ENCODE assay signal across 8 cellular contexts in the genomic region with DNA sequence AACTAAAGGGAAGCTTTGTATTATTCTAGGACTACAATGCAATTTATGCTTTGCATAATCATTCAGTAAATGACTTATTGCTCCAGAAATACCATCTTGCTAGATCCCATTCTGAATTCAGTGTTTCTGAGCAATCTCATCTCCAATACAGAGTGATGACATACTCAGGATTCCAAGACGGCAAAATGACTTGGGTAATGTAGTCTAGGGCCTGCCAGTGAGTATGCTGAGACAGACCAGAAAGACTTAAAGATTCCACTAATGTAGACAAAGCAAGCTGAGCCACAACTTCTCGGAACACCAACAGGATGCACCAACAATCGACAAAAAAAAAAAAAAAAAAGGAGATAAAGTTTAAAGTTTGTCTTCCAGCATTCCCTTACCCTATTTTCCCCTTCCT. TPM values are rescaled to one million over a fixed set of nuclear protein-coding genes. Genes with fewer than 3 reads are reported as not detected.
DNase-seq lines count a peak whose midpoint lies in the region; ATAC-seq and TF ChIP-seq lines count a peak whose summit lies in the region.

No MANE protein-coding gene starts in this region.

- peak overlapping the region; percentile 82 for H3K4me2 ChIP-seq in hepatocyte

- H3K27ac Mint-ChIP-seq in activated T-cell treated with anti-CD3 and anti-CD28 coated beads, Interleukin-2, amount 50 U/mL, for 24 hours: peak overlapping the region; percentile 96
- peak overlapping the region; percentile 98 for H3K27ac Mint-ChIP-seq in activated T-cell treated with anti-CD3 and anti-CD28 coated beads, Interleukin-2, amount 50 U/mL, for 72 hours

- H3K9me3 Mint-ChIP-seq in activated T-cell treated with anti-CD3 and anti-CD28 coated beads, Interleukin-2, amount 50 U/mL, for 24 hours: no peaks in the 10 kb centered on the region
- no peaks in the 10 kb centered on the region for H3K9me3 Mint-ChIP-seq in activated T-cell treated with anti-CD3 and anti-CD28 coated beads, Interleukin-2, amount 50 U/mL, for 72 hours

- H3K36me3 Mint-ChIP-seq in activated T-cell treated with anti-CD3 and anti-CD28 coated beads, Interleukin-2, amount 50 U/mL, for 24 hours (ENCODE audit: low read depth): peaks cover 27% of the 10 kb centered on the region
- peaks cover 2 to 5% of the 10 kb centered on the region in 2 donors for H3K36me3 Mint-ChIP-seq in activated T-cell treated with anti-CD3 and anti-CD28 coated beads, Interleukin-2, amount 50 U/mL, for 72 hours (ENCODE audit: insufficient read depth in 2 of 2)

- H3K27me3 Mint-ChIP-seq in activated T-cell treated with anti-CD3 and anti-CD28 coated beads, Interleukin-2, amount 50 U/mL, for 24 hours: no peaks in the 10 kb centered on the region
- no peaks in the 10 kb centered on the region for H3K27me3 Mint-ChIP-seq in activated T-cell treated with anti-CD3 and anti-CD28 coated beads, Interleukin-2, amount 50 U/mL, for 72 hours (ENCODE audit: low read depth)

- peaks cover 25% of the 10 kb centered on the region for H3K4me1 ChIP-seq in hepatocyte (ENCODE audit: insufficient read depth)

- ATAC-seq in activated T-cell treated with anti-CD3 and anti-CD28 coated beads, Interleukin-2, amount 50 U/mL, for 72 hours (replicated peaks in 1 of 2): no peak
- ATAC-seq in HG02610 (IDR thresholded peaks at IDR 0.05; ENCODE audit: unreplicated experiment): no peak

- peak overlapping the region; percentile 82 for H3K4me3 Mint-ChIP-seq in activated T-cell treated with anti-CD3 and anti-CD28 coated beads, Interleukin-2, amount 50 U/mL, for 24 hours
- peak overlapping the region; percentile 83 to 94 for H3K4me3 Mint-ChIP-seq in activated T-cell treated with anti-CD3 and anti-CD28 coated beads, Interleukin-2, amount 50 U/mL, for 72 hours

- no peaks in the 10 kb centered on the region for H3K9me3 ChIP-seq in hepatocyte (ENCODE audit: low read depth)

- H4K20me1 ChIP-seq in hepatocyte (ENCODE audit: insufficient read depth, poor library complexity, severe bottlenecking): peaks cover 35% of the 10 kb centered on the region

- no peaks in the 10 kb centered on the region for H3K27me3 ChIP-seq in hepatocyte

- 20% methylated on average over 3 of the region's 3 CpGs for WGBS in hepatocyte (ENCODE audit: low lambda C conversion rate, missing lambda C conversion rate)

- H3K4me1 Mint-ChIP-seq in activated T-cell treated with anti-CD3 and anti-CD28 coated beads, Interleukin-2, amount 50 U/mL, for 24 hours (ENCODE audit: low read depth): peaks cover 69% of the 10 kb centered on the region
- H3K4me1 Mint-ChIP-seq in activated T-cell treated with anti-CD3 and anti-CD28 coated beads, Interleukin-2, amount 50 U/mL, for 72 hours (ENCODE audit: low read depth): peaks cover 59% of the 10 kb centered on the region

- DNase-seq in activated T-cell treated with anti-CD3 and anti-CD28 coated beads, Interleukin-2, amount 50 U/mL, for 24 hours: no peak
- DNase-seq in activated T-cell treated with anti-CD3 and anti-CD28 coated beads for 4 hours (no peak), hepatocyte (ENCODE audit: low spot score) (peak; percentile 57), DMS153 treated with DMSO at 0.1 percent for 48 hours (lab: John Stamatoyannopoulos, UW; ENCODE audit: unreplicated experiment) (no peak)
- no peak for DNase-seq in activated T-cell treated with anti-CD3 and anti-CD28 coated beads, Interleukin-2, amount 50 U/mL, for 72 hours
- DNase-seq in central memory CD4-positive, alpha-beta T cell: no peak

- peak overlapping the region; percentile 98 for H3K27ac ChIP-seq in hepatocyte
- H3K27ac ChIP-seq in skin epidermis: peak overlapping the region in 20 of 21 experiments; percentile 72 to 99 (median 95)

- H2AFZ ChIP-seq in hepatocyte: peak overlapping the region; percentile 84

- no peaks in the 10 kb centered on the region for H3K36me3 ChIP-seq in hepatocyte (replicated peaks; ENCODE audit: insufficient read depth, low read depth)

- H3K79me2 ChIP-seq in hepatocyte: peaks cover 59% of the 10 kb centered on the region

- TF ChIP-seq CTCF in hepatocyte (IDR thresholded peaks at IDR 0.05; ENCODE audit: poor library complexity): no peak

- H3K9me2 ChIP-seq in hepatocyte (replicated peaks; ENCODE audit: insufficient read depth): no peaks in the 10 kb centered on the region

- H3K4me3 ChIP-seq in hepatocyte (peak overlapping the region; percentile 46), skin epidermis (peak overlapping the region; percentile 75 to 93 (median 87))

RNA-seq across cellular contexts. Expression of a gene that starts 0.9 kb away (rescaled TPM):
- 10 to 100 TPM; 25.0 to 25.8 TPM for total RNA-seq in activated T-cell treated with anti-CD3 and anti-CD28 coated beads, Interleukin-2, amount 50 U/mL, for 72 hours
- total RNA-seq in hepatocyte: 28.3 and 29.3 TPM in 2 replicates
- polyA plus RNA-seq in hepatocyte: 17.2 TPM in 2 replicates
